In the genomic region with DNA sequence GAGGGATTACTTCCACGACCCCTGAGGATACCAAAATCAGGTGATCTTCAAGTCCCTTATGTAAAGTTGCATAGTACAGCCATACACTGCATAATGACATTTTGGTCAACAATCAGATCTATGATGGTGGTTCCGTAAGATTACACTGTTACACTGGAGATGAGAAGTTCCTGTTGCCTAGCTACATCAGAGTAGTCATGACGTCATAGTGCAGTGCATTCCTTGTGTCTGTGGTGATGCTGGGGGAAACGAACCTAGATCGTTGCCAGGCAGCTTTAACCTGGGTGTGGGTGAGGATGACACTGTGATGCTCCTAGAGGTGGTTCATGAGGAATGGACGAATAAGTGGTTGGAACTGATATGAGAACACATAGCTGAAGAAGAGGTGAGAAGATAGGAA, we compare ENCODE assay signal across 1 cellular context.
TF ChIP-seq lines count a peak whose summit lies in the region.

No MANE protein-coding gene starts in this region.

TF ChIP-seq in WTC11, 78 proteins besides CTCF, POLR2A, EP300 and RAD21 (continued from another document):
- TF ChIP-seq, protein P1, sequence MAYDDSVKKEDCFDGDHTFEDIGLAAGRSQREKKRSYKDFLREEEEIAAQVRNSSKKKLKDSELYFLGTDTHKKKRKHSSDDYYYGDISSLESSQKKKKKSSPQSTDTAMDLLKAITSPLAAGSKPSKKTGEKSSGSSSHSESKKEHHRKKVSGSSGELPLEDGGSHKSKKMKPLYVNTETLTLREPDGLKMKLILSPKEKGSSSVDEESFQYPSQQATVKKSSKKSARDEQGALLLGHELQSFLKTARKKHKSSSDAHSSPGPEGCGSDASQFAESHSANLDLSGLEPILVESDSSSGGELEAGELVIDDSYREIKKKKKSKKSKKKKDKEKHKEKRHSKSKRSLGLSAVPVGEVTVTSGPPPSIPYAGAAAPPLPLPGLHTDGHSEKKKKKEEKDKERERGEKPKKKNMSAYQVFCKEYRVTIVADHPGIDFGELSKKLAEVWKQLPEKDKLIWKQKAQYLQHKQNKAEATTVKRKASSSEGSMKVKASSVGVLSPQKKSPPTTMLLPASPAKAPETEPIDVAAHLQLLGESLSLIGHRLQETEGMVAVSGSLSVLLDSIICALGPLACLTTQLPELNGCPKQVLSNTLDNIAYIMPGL (CRISPR knock-in tag; IDR thresholded peaks at IDR 0.05), result no peak
